11 cellular contexts compared by ENCODE assay signal in the genomic region with DNA sequence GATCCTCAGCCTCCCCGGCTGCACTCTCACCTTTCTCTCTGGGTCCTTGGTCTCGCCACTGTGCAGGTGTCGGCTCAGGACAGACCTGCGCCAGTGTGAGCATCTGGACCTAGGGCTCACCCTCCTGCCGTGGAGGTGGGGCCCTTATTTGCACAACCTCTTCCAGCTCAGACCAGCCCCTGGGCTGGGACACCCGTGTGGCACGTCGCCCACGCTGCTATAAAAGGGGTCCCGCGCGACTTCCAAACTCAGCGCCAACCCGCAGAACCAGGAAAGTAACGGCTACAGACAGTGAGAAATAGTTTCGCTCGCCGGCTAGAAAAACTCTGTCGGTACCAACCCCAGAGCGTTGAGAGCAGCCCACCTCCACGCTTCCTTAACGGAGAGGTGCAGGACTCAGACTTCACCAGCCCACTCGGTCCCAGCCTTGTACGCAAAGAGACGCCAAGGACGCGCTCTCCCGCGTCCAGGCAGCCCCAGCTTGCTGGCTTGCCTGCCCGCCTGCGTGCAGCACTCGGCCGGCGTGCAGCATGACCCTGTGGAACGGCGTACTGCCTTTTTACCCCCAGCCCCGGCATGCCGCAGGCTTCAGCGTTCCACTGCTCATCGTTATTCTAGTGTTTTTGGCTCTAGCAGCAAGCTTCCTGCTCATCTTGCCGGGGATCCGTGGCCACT. TPM values are rescaled to one million over a fixed set of nuclear protein-coding genes. Genes with fewer than 3 reads are reported as not detected.
DNase-seq lines count a peak whose midpoint lies in the region; ATAC-seq, FAIRE-seq and TF ChIP-seq lines count a peak whose summit lies in the region.
"Had no signal": no experiment of that assay in that cellular context is flagged by ENCODE, and none has a peak within 500 bp of the region (broad histone marks: within the 10 kb centered on the region; RNA-seq: fewer than 3 reads in every experiment).

A gene (minus strand): TSS at position 97 of the 675 bp plus-strand sequence. CDS start 761 bp downstream, outside the sequence.
A gene (plus strand): TSS at position 251 of the 675 bp plus-strand sequence. CDS start 280 bp downstream, at position 531.

- H3K27me3 ChIP-seq in esophagus (ENCODE audit: control insufficient read depth in 1 of 2, insufficient read depth in 2 of 2, low read length in 2 of 2) (peaks cover 0 to 21% of the 10 kb centered on the region in 2 donors), psoas muscle (ENCODE audit: insufficient read depth in 3 of 3, low read length in 2 of 3) (peaks cover 3 to 83% (median 50%) of the 10 kb centered on the region in 3 donors), SJCRH30 (no peaks in the 10 kb centered on the region; the same call in 1 of the 2 replicates)

- WGBS in esophagus, 2 donors, result 2% methylated on average over 42 of the region's 42 CpGs
- WGBS in psoas muscle, 3 donors, result 2% methylated on average over 42 of the region's 42 CpGs

- ATAC-seq in psoas muscle, result no peak

- H3K9me3 ChIP-seq in esophagus (ENCODE audit: control insufficient read depth in 2 of 2, insufficient read depth in 1 of 2, low read depth in 1 of 2, low read length in 1 of 2) (peaks cover 0 to 3% of the 10 kb centered on the region in 2 donors), psoas muscle (no peaks in the 10 kb centered on the region), SJCRH30 (replicated peaks) (no peaks in the 10 kb centered on the region)

- TF ChIP-seq CTCF in psoas muscle (IDR thresholded peaks at IDR 0.05), result no peak

- H3K4me3 ChIP-seq in esophagus (ENCODE audit: low read depth in 1 of 2, low read length in 2 of 2) (peak within 1 kb of the TSS; percentile 38 to 42), psoas muscle (peak within 1 kb of the TSS; percentile 30), SJCRH30 (no peak within 1 kb of the TSS)

- intact Hi-C loops in psoas muscle (cut with DNase I), result no loop called here

- no peak for TF ChIP-seq POLR2A in GM12891 (IDR thresholded peaks at IDR 0.05; ENCODE audit: low read depth, low read length)

- H3K4me1 ChIP-seq in esophagus (ENCODE audit: control insufficient read depth in 2 of 2, insufficient read depth in 2 of 2, low read length in 1 of 2), result peaks cover 11 to 32% of the 10 kb centered on the region in 2 donors
- peaks cover 22% of the 10 kb centered on the region for H3K4me1 ChIP-seq in psoas muscle
- H3K4me1 ChIP-seq in SJCRH30, result no peaks in the 10 kb centered on the region

- H3K27ac ChIP-seq in esophagus (ENCODE audit: low read depth in 2 of 2, low read length in 1 of 2) (peak within 1 kb of the TSS in 1 of 2 donors; percentile 29), psoas muscle (no peak within 1 kb of the TSS), SJCRH30 (no peak within 1 kb of the TSS)

- H3K36me3 ChIP-seq in esophagus (ENCODE audit: control insufficient read depth in 2 of 2, insufficient read depth in 2 of 2, low read length in 1 of 2) (peaks cover 0 to 3% of the 10 kb centered on the region in 2 donors), psoas muscle (ENCODE audit: insufficient read depth in 1 of 2, low read depth in 1 of 2) (no peaks in the 10 kb centered on the region), SJCRH30 (no peaks in the 10 kb centered on the region)

- peak; percentile 23 for DNase-seq in NCI-H748 (lab: John Stamatoyannopoulos, UW; ENCODE audit: unreplicated experiment)
- no peak for DNase-seq in NCI-H748 treated with DMSO at 0.1 percent for 48 hours (lab: John Stamatoyannopoulos, UW)
- DNase-seq in NCI-H69 (lab: John Stamatoyannopoulos, UW), result peak; percentile 24
- DNase-seq in psoas muscle, result no peak
- no peak for DNase-seq in SJCRH30
- no peak for DNase-seq in GM12891 (ENCODE audit: insufficient read length, low spot score)
- no peak for DNase-seq in dedifferentiated amniotic fluid mesenchymal stem cell (ENCODE audit: extremely low spot score)
- DNase-seq: activated CD4-positive, alpha-beta memory T cell treated with anti-CD3 and anti-CD28 coated beads, Interleukin-2, amount 10 ng/mL, durations not matched to agents 7 days and 5 days had no signal

- no peak for FAIRE-seq in GM12891 (lab: Jason Lieb, UNC)
- FAIRE-seq: RCC 7860 had no signal

TF ChIP-seq in GM12891, 5 proteins besides CTCF, POLR2A, EP300 and RAD21:
- TF ChIP-seq POLR2AphosphoS5 (IDR thresholded peaks at IDR 0.05; ENCODE audit: low read depth, low read length) (no peak), PAX5 (IDR thresholded peaks at IDR 0.05; ENCODE audit: insufficient read depth, low read length, severe bottlenecking) (no peak), POU2F2 (IDR thresholded peaks at IDR 0.05; ENCODE audit: low read depth, low read length) (no peak), TAF1 (IDR thresholded peaks at IDR 0.05; ENCODE audit: low read depth, low read length) (no peak), SPI1 (IDR thresholded peaks at IDR 0.05; ENCODE audit: low read depth, low read length) (no peak)

RNA-seq across cellular contexts. Expression of the first gene that starts in this region (rescaled TPM):
- polyA plus RNA-seq in esophagus, result 10 to 100 TPM; 15.8 to 26.3 TPM
- under 1 TPM in 2 of 4 donors, not detected in 2; 0.04 to 0.73 TPM for total RNA-seq in psoas muscle
- polyA plus RNA-seq in psoas muscle, result under 1 TPM; 0.01 to 0.06 (median 0.01) TPM
- not detected in 2 replicates for total RNA-seq in SJCRH30 (2014; rRNA removed; shearing (Covaris generic))
- 0.04 TPM for polyA plus RNA-seq in GM12891 (2012; ENCODE audit: low read depth, missing spikeins)

RNA-seq across cellular contexts. Expression of the second gene that starts in this region (rescaled TPM):
- polyA plus RNA-seq in esophagus (10 to 100 TPM in 1 of 2 donors, 1 to 10 TPM in 1; 8.4 to 39.1 TPM), psoas muscle (under 1 TPM in 1 of 3 donors, not detected in 2; 0.11 TPM)
- not detected for total RNA-seq in psoas muscle
- total RNA-seq in SJCRH30 (2014; rRNA removed; shearing (Covaris generic)), result not detected in 2 replicates
- polyA plus RNA-seq in GM12891 (2012; ENCODE audit: low read depth, missing spikeins), result not detected
- total RNA-seq: activated CD4-positive, alpha-beta memory T cell treated with anti-CD3 and anti-CD28 coated beads, Interleukin-2, amount 10 ng/mL, durations not matched to agents 7 days and 5 days; renal cortical epithelial cell had no signal

Comparison
In these comparisons a context has a peak if more than half of its experiments do, and no peak if none do; other contexts are left out.
1. RNA of the first gene that starts in this region (polyA plus RNA-seq): 15.8 to 26.3 TPM in esophagus; 0.01 to 0.06 TPM in psoas muscle; every median in the first group is over 10 times any median in the second.
2. RNA of the second gene that starts in this region (polyA plus RNA-seq): 8.4 to 39.1 TPM in esophagus; 0.11 TPM in psoas muscle; every median in the first group is over 4 times any median in the second.
3. DNase-seq: peak in NCI-H748 (single experiment) and NCI-H69 (single experiment); none in NCI-H748 treated with DMSO at 0.1 percent for 48 hours (single experiment), psoas muscle (0 of 2), SJCRH30 (0 of 2), GM12891 (single experiment) and dedifferentiated amniotic fluid mesenchymal stem cell (single experiment).